In the genomic region with DNA sequence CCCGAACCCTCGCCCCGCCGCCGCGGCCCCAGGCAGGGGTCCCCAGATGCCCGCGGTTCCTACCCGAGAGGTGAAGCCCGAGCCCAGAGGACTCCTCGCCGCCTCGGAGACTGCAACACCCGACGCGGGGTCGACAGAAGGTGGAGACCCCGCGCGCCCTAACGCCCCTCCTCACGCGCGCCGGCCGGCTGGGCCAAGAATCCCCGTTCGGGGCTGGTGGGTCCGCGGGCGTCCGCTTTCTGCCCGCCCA, we compare ENCODE assay signal across 1 cellular context.
TF ChIP-seq lines count a peak whose summit lies in the region.

No MANE protein-coding gene starts in this region.

TF ChIP-seq in HEK293, 187 proteins besides CTCF, POLR2A, EP300 and RAD21 (continued from another document):
- TF ChIP-seq ZBTB8A (tag by site-specific recombination; IDR thresholded peaks at IDR 0.05) (peak; percentile 96), GFI1B (tag by site-specific recombination; IDR thresholded peaks at IDR 0.05) (no peak), ZBTB20 (tag by site-specific recombination; IDR thresholded peaks at IDR 0.05) (peak; percentile 70), PRDM1 (tag by site-specific recombination; IDR thresholded peaks at IDR 0.05) (no peak)
- TF ChIP-seq, protein P1, sequence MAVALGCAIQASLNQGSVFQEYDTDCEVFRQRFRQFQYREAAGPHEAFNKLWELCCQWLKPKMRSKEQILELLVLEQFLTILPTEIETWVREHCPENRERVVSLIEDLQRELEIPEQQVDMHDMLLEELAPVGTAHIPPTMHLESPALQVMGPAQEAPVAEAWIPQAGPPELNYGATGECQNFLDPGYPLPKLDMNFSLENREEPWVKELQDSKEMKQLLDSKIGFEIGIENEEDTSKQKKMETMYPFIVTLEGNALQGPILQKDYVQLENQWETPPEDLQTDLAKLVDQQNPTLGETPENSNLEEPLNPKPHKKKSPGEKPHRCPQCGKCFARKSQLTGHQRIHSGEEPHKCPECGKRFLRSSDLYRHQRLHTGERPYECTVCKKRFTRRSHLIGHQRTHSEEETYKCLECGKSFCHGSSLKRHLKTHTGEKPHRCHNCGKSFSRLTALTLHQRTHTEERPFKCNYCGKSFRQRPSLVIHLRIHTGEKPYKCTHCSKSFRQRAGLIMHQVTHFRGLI (tag by site-specific recombination; IDR thresholded peaks at IDR 0.05), result peak; percentile 64; the same call in 1 of the 2 replicates
